17 cellular contexts compared by ENCODE assay signal in the genomic region with DNA sequence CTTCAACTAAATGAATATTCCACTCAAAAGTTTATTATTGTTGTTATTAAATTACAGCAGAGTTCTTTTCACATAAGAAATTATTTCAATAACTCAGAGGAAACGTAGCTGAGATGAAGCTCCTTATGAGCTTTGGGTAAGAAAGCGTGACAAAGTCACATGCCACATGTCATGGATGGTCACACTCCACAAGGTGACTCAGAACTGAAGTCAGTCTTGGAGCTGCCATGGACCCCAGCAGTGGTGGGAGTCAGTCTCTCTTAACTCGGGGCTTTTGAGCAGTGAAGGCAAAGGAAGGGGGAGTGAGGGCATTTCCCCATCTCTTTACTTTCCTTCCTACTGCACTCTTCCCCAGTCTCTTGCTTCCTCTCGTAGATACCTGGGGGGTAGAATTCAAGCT.
A peak's percentile ranks its signal among the peaks of the same experiment; 100 is the strongest.
DNase-seq lines count a peak whose midpoint lies in the region; ATAC-seq lines count a peak whose summit lies in the region.
"Had no signal": no experiment of that assay in that cellular context is flagged by ENCODE, and none has a peak within 500 bp of the region (broad histone marks: within the 10 kb centered on the region; RNA-seq: fewer than 3 reads in every experiment).

No MANE protein-coding gene starts in this region.

- H3K23ac ChIP-seq in trophoblast cell (ENCODE audit: low read length) = no peak overlapping the region

- peak; percentile 69 for ATAC-seq in GM18861 (IDR thresholded peaks at IDR 0.05; ENCODE audit: unreplicated experiment)
- ATAC-seq in GM21381 (IDR thresholded peaks at IDR 0.05; ENCODE audit: unreplicated experiment) = peak; percentile 71
- peak; percentile 69 for ATAC-seq in HG03097 (IDR thresholded peaks at IDR 0.05; ENCODE audit: low FRiP score, unreplicated experiment)
- no peak for ATAC-seq in effector memory CD8-positive, alpha-beta T cell (replicated peaks)

- no peak overlapping the region for H3K18ac ChIP-seq in trophoblast cell (ENCODE audit: low read length)

- no peaks in the 10 kb centered on the region for H3K36me3 ChIP-seq in trophoblast cell (ENCODE audit: control insufficient read depth in 1 of 2, insufficient read depth in 2 of 2, low read length in 2 of 2)
- H3K36me3 ChIP-seq: SJSA1 had no signal

- no peak overlapping the region for H2AK5ac ChIP-seq in trophoblast cell (ENCODE audit: low read length)

- H3K36me3 Mint-ChIP-seq in effector memory CD8-positive, alpha-beta T cell (ENCODE audit: insufficient read depth) = no peaks in the 10 kb centered on the region

- no peak overlapping the region for H3K9ac ChIP-seq in trophoblast cell (ENCODE audit: low read length)

- H4K91ac ChIP-seq in trophoblast cell (ENCODE audit: low read depth, low read length) = no peak overlapping the region

- H3K27ac ChIP-seq in trophoblast cell (ENCODE audit: low read depth, low read length) = no peak overlapping the region
- H3K27ac ChIP-seq: SJSA1 had no signal

- H2BK12ac ChIP-seq in trophoblast cell (ENCODE audit: low read length) = no peak overlapping the region

- no peak overlapping the region for H2BK5ac ChIP-seq in trophoblast cell (ENCODE audit: low read depth, low read length, poor library complexity)

- H3K9me3 Mint-ChIP-seq in effector memory CD8-positive, alpha-beta T cell = no peaks in the 10 kb centered on the region
- H3K9me3 Mint-ChIP-seq: neural crest cell had no signal

- no peak overlapping the region for H2BK120ac ChIP-seq in trophoblast cell (ENCODE audit: insufficient read depth, low read length, poor library complexity)

- H4K8ac ChIP-seq in trophoblast cell (ENCODE audit: low read depth, low read length) = no peak overlapping the region

- H3K4me1 ChIP-seq in trophoblast cell (ENCODE audit: control insufficient read depth in 1 of 2, insufficient read depth in 2 of 2, low read length in 2 of 2) = no peaks in the 10 kb centered on the region
- H3K4me1 ChIP-seq: SJSA1 had no signal

- H3K9me3 ChIP-seq in trophoblast cell (ENCODE audit: insufficient read depth, low read depth, low read length) = no peaks in the 10 kb centered on the region
- H3K9me3 ChIP-seq: SJSA1 had no signal

- H3K27me3 Mint-ChIP-seq in effector memory CD8-positive, alpha-beta T cell = no peaks in the 10 kb centered on the region

- H3K4me1 Mint-ChIP-seq in effector memory CD8-positive, alpha-beta T cell (ENCODE audit: low read depth in 2 of 2) = no peaks in the 10 kb centered on the region
- H3K4me1 Mint-ChIP-seq: neural crest cell had no signal

- DNase-seq in germinal center (ENCODE audit: low spot score) (peak; percentile 23), trophoblast cell (no peak), NCI-H510A (lab: John Stamatoyannopoulos, UW) (no peak), H4 (ENCODE audit: low spot score) (no peak)
- no peak for DNase-seq in effector memory CD8-positive, alpha-beta T cell
- DNase-seq: activated CD8-positive, alpha-beta memory T cell treated with anti-CD3 and anti-CD28 coated beads, Interleukin-2, amount 50 U/mL, for 48 hours; activated naive CD4-positive, alpha-beta T cell; mammary epithelial cell; NCI-H187 treated with DMSO at 0.1 percent for 48 hours; NCI-H526; OCI-M1; stimulated activated CD4-positive, alpha-beta T cell treated with anti-CD3 and anti-CD28 coated beads, Interleukin-15, amount 100 ng/mL, for 24 hours had no signal

- no peaks in the 10 kb centered on the region for H3K79me2 ChIP-seq in trophoblast cell (ENCODE audit: control insufficient read depth, insufficient read depth, low read length, poor library complexity)

- no peak overlapping the region for H2AFZ ChIP-seq in trophoblast cell (ENCODE audit: insufficient read depth, low read length, poor library complexity)

- H3K4me2 ChIP-seq in trophoblast cell (ENCODE audit: low read length) = no peak overlapping the region

- WGBS in trophoblast cell (ENCODE audit: extremely low coverage, insufficient coverage, insufficient read length) = no CpG with 5 or more reads among the region's 4 CpGs

- H3K79me1 ChIP-seq in trophoblast cell (ENCODE audit: low read length) = no peaks in the 10 kb centered on the region

- no peak overlapping the region for H3K4me3 Mint-ChIP-seq in effector memory CD8-positive, alpha-beta T cell
- H3K4me3 Mint-ChIP-seq: neural crest cell had no signal

- no peak overlapping the region for H3K27ac Mint-ChIP-seq in effector memory CD8-positive, alpha-beta T cell

- no peak overlapping the region for H3K4me3 ChIP-seq in trophoblast cell (ENCODE audit: low read depth, low read length)
- H3K4me3 ChIP-seq: SJSA1 had no signal

- no peak overlapping the region for H3K14ac ChIP-seq in trophoblast cell (ENCODE audit: low read length)

- no peaks in the 10 kb centered on the region for H3K27me3 ChIP-seq in trophoblast cell (ENCODE audit: insufficient read depth, low read length)
- H3K27me3 ChIP-seq: SJSA1 had no signal

- H3K4ac ChIP-seq in trophoblast cell (ENCODE audit: low read depth, low read length) = no peak overlapping the region

- H4K12ac ChIP-seq in trophoblast cell (ENCODE audit: low read depth, low read length) = no peak overlapping the region
